1 cellular context compared by ENCODE assay signal in the genomic region with DNA sequence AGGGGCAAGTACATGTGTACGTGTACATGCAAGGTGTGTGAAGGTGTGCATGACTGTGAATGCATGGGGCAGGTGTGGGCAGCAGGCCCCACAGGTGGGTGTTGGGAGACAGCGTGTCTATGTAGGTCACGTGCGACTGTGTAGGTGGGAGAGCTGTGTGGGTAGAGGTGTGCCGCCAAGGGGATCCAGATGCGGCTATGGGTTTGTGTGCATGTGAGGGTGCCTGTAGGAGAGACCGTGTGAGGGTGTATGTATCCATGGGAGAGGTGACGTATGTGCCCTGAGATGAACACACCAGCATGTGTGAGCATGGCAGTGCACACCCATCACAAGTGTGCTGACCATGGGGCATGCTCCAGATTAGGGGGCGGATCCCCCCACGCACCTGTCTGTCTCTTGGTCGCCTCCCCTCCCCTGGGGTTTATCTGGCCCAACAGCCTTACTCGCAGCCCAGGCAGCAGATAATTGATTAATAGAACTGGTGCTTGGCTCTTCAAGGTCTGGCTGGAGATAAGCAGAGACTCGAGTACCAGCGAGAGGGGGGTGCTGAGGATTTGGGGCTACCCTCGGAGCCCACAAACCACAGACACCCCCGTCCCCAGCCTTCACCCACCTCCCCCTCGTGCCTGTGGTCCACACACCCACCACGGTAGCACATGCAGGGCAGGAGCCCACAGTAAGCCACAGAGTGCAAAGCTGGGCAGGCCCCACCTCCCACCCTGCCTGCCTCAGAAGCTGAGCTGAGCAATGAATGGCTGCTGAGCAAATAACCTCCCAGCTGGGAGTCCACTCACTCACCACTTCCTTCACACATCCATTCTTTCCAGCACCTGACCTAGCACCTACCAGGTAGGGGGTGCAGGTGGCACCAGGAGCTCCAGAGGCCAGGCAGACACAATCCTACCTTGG.
A peak's percentile ranks its signal among the peaks of the same experiment; 100 is the strongest.
TF ChIP-seq lines count a peak whose summit lies in the region.

No MANE protein-coding gene starts in this region.

TF ChIP-seq in HepG2, 621 proteins besides CTCF, POLR2A, EP300 and RAD21 (continued from another document):
- TF ChIP-seq MAZ (IDR thresholded peaks at IDR 0.05; ENCODE audit: borderline replicate concordance, low read depth, low read length) (no peak), MAZ (CRISPR knock-in tag; IDR thresholded peaks at IDR 0.05; ENCODE audit: low read depth) (no peak), ZNF205 (CRISPR knock-in tag; IDR thresholded peaks at IDR 0.05) (no peak), NRL (CRISPR knock-in tag; IDR thresholded peaks at IDR 0.05; ENCODE audit: borderline replicate concordance) (no peak), SALL1 (CRISPR knock-in tag; IDR thresholded peaks at IDR 0.05) (peak; percentile 24; the same call in 1 of the 2 replicates), ZNF296 (CRISPR knock-in tag; conservative IDR thresholded peaks at IDR 0.05) (no peak), ZNF572 (CRISPR knock-in tag; IDR thresholded peaks at IDR 0.05) (no peak), ZNF552 (CRISPR knock-in tag; IDR thresholded peaks at IDR 0.05; ENCODE audit: borderline replicate concordance) (no peak), ZNF547 (CRISPR knock-in tag; IDR thresholded peaks at IDR 0.05) (no peak), TAF1 (CRISPR knock-in tag; IDR thresholded peaks at IDR 0.05) (no peak)
- TF ChIP-seq, protein P1, sequence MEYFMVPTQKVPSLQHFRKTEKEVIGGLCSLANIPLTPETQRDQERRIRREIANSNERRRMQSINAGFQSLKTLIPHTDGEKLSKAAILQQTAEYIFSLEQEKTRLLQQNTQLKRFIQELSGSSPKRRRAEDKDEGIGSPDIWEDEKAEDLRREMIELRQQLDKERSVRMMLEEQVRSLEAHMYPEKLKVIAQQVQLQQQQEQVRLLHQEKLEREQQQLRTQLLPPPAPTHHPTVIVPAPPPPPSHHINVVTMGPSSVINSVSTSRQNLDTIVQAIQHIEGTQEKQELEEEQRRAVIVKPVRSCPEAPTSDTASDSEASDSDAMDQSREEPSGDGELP (IDR thresholded peaks at IDR 0.05; ENCODE audit: borderline replicate concordance, low read depth): peak; percentile 73; the same call in 1 of the 2 replicates
- TF ChIP-seq, protein P2, sequence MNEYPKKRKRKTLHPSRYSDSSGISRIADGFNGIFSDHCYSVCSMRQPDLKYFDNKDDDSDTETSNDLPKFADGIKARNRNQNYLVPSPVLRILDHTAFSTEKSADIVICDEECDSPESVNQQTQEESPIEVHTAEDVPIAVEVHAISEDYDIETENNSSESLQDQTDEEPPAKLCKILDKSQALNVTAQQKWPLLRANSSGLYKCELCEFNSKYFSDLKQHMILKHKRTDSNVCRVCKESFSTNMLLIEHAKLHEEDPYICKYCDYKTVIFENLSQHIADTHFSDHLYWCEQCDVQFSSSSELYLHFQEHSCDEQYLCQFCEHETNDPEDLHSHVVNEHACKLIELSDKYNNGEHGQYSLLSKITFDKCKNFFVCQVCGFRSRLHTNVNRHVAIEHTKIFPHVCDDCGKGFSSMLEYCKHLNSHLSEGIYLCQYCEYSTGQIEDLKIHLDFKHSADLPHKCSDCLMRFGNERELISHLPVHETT (CRISPR knock-in tag; conservative IDR thresholded peaks at IDR 0.05): no peak
- TF ChIP-seq, protein P3, sequence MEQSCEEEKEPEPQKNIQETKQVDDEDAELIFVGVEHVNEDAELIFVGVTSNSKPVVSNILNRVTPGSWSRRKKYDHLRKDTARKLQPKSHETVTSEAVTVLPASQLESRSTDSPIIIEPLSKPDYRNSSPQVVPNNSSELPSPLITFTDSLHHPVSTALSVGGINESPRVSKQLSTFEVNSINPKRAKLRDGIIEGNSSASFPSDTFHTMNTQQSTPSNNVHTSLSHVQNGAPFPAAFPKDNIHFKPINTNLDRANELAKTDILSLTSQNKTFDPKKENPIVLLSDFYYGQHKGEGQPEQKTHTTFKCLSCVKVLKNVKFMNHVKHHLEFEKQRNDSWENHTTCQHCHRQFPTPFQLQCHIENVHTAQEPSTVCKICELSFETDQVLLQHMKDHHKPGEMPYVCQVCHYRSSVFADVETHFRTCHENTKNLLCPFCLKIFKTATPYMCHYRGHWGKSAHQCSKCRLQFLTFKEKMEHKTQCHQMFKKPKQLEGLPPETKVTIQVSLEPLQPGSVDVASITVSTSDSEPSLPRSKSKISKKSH (CRISPR knock-in tag; IDR thresholded peaks at IDR 0.05; ENCODE audit: borderline replicate concordance): peak; percentile 30; the same call in 1 of the 2 replicates
